In genomic region chr10:100984670-100985177, GRCh38 we compare ENCODE assay signal across 1 cellular context.
A peak's percentile ranks its signal among the peaks of the same experiment; 100 is the strongest.
TF ChIP-seq lines count a peak whose summit lies in the region.

No MANE protein-coding gene starts in this region.

TF ChIP-seq in HCT116, 20 proteins besides CTCF, POLR2A, EP300 and RAD21:
- TF ChIP-seq ZNF274 (IDR thresholded peaks at IDR 0.05; ENCODE audit: low read depth, low read length) (no peak), POLR2AphosphoS5 (IDR thresholded peaks at IDR 0.05; ENCODE audit: low read depth, low read length) (peak; percentile 21; the same call in 1 of the 2 replicates)
- TF ChIP-seq, protein P1, sequence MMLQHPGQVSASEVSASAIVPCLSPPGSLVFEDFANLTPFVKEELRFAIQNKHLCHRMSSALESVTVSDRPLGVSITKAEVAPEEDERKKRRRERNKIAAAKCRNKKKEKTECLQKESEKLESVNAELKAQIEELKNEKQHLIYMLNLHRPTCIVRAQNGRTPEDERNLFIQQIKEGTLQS (IDR thresholded peaks at IDR 0.05): no peak
